In the genomic region with DNA sequence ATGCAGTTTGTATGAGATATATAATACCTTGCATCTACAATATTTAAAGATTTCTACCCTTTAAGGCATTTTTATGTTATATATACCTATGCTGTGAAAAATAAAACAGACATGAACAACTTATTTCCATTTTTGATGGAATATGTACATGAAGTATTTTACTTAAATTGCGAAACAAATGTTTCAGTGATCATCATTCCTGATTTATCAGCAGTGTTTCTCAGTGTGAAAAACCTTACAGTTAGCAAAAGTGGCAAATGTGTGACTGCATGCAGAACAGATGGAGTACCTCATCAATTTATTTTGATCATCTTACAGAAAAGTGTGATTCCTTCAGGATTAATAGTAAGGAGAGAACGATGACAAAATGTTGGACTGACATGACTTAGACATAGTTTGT, we compare ENCODE assay signal across 26 cellular contexts. TPM values are rescaled to one million over a fixed set of nuclear protein-coding genes. Genes with fewer than 3 reads are reported as not detected.
DNase-seq lines count a peak whose midpoint lies in the region; ATAC-seq, FAIRE-seq and TF ChIP-seq lines count a peak whose summit lies in the region.
"Had no signal": no experiment of that assay in that cellular context is flagged by ENCODE, and none has a peak within 500 bp of the region (broad histone marks: within the 10 kb centered on the region; RNA-seq: fewer than 3 reads in every experiment).

No MANE protein-coding gene starts in this region.

- POLR2A ChIA-PET in K562 (lab: Yijun Ruan, JAX), result no interaction called here

- H3K27ac ChIP-seq in K562 (ENCODE audit: extremely low read depth, low read depth, low read length) (no peak overlapping the region; the same call in 2 of the 3 replicates), testis (no peak overlapping the region)
- H3K27ac ChIP-seq: C4-2B, RWPE1 had no signal

- H3K36me3 ChIP-seq in K562 (ENCODE audit: control insufficient read depth, insufficient read depth, low read length), result no peaks in the 10 kb centered on the region
- H3K36me3 ChIP-seq in testis (ENCODE audit: low read depth, missing control alignments), result no peaks in the 10 kb centered on the region

- no TSS peak for BruUV-seq in K562 (replicated peaks; lab: Mats Ljungman, UMichigan)

- FAIRE-seq in K562 (lab: Jason Lieb, UNC), result no peak
- FAIRE-seq: GM18507, HepG2 had no signal

- no peak overlapping the region for H3K4me3 ChIP-seq in K562
- no peak overlapping the region for H3K4me3 ChIP-seq in fibroblast of the aortic adventitia (ENCODE audit: low read depth, low read length)
- no peak overlapping the region for H3K4me3 ChIP-seq in testis

- TF ChIP-seq CTCF in HFFc6 (IDR thresholded peaks at IDR 0.05) (no peak), K562 (IDR thresholded peaks at IDR 0.05 in 2 of 3, conservative IDR thresholded peaks at IDR 0.05 in 1 of 3; ENCODE audit: insufficient read depth in 2 of 3, low read depth in 1 of 3, low read length in 3 of 3) (no peak), fibroblast of the aortic adventitia (IDR thresholded peaks at IDR 0.05; ENCODE audit: insufficient read depth, low read length) (no peak), testis (IDR thresholded peaks at IDR 0.05) (no peak)

- peak overlapping the region; percentile 55; the same call in 1 of the 2 replicates for H3K27ac Mint-ChIP-seq in HFFc6
- H3K27ac Mint-ChIP-seq: B cell; CD8-positive, alpha-beta memory T cell had no signal

- no peaks in the 10 kb centered on the region for H3K9me1 ChIP-seq in K562 (ENCODE audit: control insufficient read depth, insufficient read depth, low read length)

- CTCF ChIA-PET in K562 (lab: Yijun Ruan, JAX; ENCODE audit: low intra/inter-chr PET ratio), result no interaction called here

- no peak overlapping the region for H3K9ac ChIP-seq in K562 (ENCODE audit: insufficient read depth in 1 of 2, low read depth in 2 of 2, low read length in 2 of 2)

- peaks cover 21% of the 10 kb centered on the region for H3K36me3 Mint-ChIP-seq in HFFc6 (ENCODE audit: low read depth)
- H3K36me3 Mint-ChIP-seq: CD8-positive, alpha-beta memory T cell had no signal

- H3K4me2 ChIP-seq in K562 (ENCODE audit: insufficient read depth, low read length), result no peak overlapping the region

- intact Hi-C loops in K562 (cut with micrococcal nuclease) (no loop called here), testis (cut with DNase I; ENCODE audit: low total_unique reads) (no loop called here)

- in situ Hi-C loops in K562 (cut with MboI), result no loop called here

- no peak for ATAC-seq in K562
- no peak for ATAC-seq in GM18907 (IDR thresholded peaks at IDR 0.05; ENCODE audit: unreplicated experiment)
- ATAC-seq: HepG2, Panc1 had no signal

- peaks cover 44% of the 10 kb centered on the region for H3K79me2 ChIP-seq in K562 (ENCODE audit: control insufficient read depth, insufficient read depth, low read length)

- TF ChIP-seq RAD21 in K562 (CRISPR knock-in tag; conservative IDR thresholded peaks at IDR 0.05 in 1 of 2, IDR thresholded peaks at IDR 0.05 in 1 of 2), result no peak

- DNase-seq in HFFc6 (no peak), K562 (ENCODE audit: extremely low read depth in 1 of 4, low spot score in 3 of 4) (no peak), fibroblast of the aortic adventitia (ENCODE audit: low read depth) (peak; percentile 26), testis (no peak), dedifferentiated amniotic fluid mesenchymal stem cell (ENCODE audit: extremely low spot score) (no peak)
- no peak for DNase-seq in stimulated activated CD4-positive, alpha-beta T cell treated with anti-CD3 and anti-CD28 coated beads, Interleukin-1b, Interleukin-23, amount 100 ng/mL, for 48 hours
- DNase-seq: CD8-positive, alpha-beta memory T cell; DMS153; DND-41; KBM-7; MV-4-11; NCI-H1105; NCI-H2029; NCI-H446 treated with DMSO at 0.1 percent for 48 hours; NCI-H526; NCI-H82; SHP77; T-helper 1 cell had no signal

- H3K27me3 Mint-ChIP-seq in HFFc6 (ENCODE audit: insufficient read depth), result no peaks in the 10 kb centered on the region; the same call in 1 of the 2 replicates
- H3K27me3 Mint-ChIP-seq: B cell; CD8-positive, alpha-beta memory T cell had no signal

- no peaks in the 10 kb centered on the region for H3K27me3 ChIP-seq in K562 (ENCODE audit: control insufficient read depth in 2 of 2, insufficient read depth in 2 of 2, low read length in 2 of 2)
- no peaks in the 10 kb centered on the region for H3K27me3 ChIP-seq in testis

- H3K4me3 Mint-ChIP-seq in HFFc6, result peak overlapping the region; percentile 42; the same call in 1 of the 2 replicates
- H3K4me3 Mint-ChIP-seq: B cell; CD8-positive, alpha-beta memory T cell had no signal

- no peak overlapping the region for H2AFZ ChIP-seq in K562 (ENCODE audit: low read depth, low read length)

- H3K9me3 ChIP-seq in K562 (replicated peaks; ENCODE audit: control insufficient read depth, insufficient read depth, low read depth, low read length) (no peaks in the 10 kb centered on the region), testis (no peaks in the 10 kb centered on the region)

- WGBS in K562 (ENCODE audit: insufficient coverage, low coverage, missing lambda C conversion rate), result 40% methylated on average over 2 of the region's 2 CpGs
- 86 to 93% methylated on average over 2 of the region's 2 CpGs for WGBS in testis, 2 donors

- H3K4me1 ChIP-seq in K562 (replicated peaks in 1 of 2; ENCODE audit: control insufficient read depth in 2 of 2, insufficient read depth in 2 of 2, low read length in 2 of 2), result peaks cover 0 to 22% of the 10 kb centered on the region in 2 experiments; a peak in 2 of 5 replicates
- no peaks in the 10 kb centered on the region for H3K4me1 ChIP-seq in testis

- peaks cover 4% of the 10 kb centered on the region for H3K9me3 Mint-ChIP-seq in HFFc6

- H4K20me1 ChIP-seq in K562 (replicated peaks; ENCODE audit: control insufficient read depth, insufficient read depth, low read length), result no peaks in the 10 kb centered on the region

- no peak for TF ChIP-seq EP300 in K562 (IDR thresholded peaks at IDR 0.05; ENCODE audit: low read length)

- TF ChIP-seq POLR2A in K562 (conservative IDR thresholded peaks at IDR 0.05), result no peak
- TF ChIP-seq POLR2A in testis (IDR thresholded peaks at IDR 0.05), result no peak

- H3K4me1 Mint-ChIP-seq in HFFc6 (ENCODE audit: low read depth), result peaks cover 56% of the 10 kb centered on the region
- H3K4me1 Mint-ChIP-seq: B cell; CD8-positive, alpha-beta memory T cell had no signal

TF ChIP-seq in K562, 482 proteins besides CTCF, POLR2A, EP300 and RAD21:
- no peak for TF ChIP-seq RUNX1 (IDR thresholded peaks at IDR 0.05; ENCODE audit: low read depth)
- TF ChIP-seq CEBPB (tag; IDR thresholded peaks at IDR 0.05), result peak; percentile 51; the same call in 1 of the 2 replicates
- no peak for TF ChIP-seq ZNF143 (CRISPR knock-in tag; IDR thresholded peaks at IDR 0.05)
- TF ChIP-seq ZNF253 (CRISPR knock-in tag; conservative IDR thresholded peaks at IDR 0.05), result no peak
- TF ChIP-seq, protein P1, sequence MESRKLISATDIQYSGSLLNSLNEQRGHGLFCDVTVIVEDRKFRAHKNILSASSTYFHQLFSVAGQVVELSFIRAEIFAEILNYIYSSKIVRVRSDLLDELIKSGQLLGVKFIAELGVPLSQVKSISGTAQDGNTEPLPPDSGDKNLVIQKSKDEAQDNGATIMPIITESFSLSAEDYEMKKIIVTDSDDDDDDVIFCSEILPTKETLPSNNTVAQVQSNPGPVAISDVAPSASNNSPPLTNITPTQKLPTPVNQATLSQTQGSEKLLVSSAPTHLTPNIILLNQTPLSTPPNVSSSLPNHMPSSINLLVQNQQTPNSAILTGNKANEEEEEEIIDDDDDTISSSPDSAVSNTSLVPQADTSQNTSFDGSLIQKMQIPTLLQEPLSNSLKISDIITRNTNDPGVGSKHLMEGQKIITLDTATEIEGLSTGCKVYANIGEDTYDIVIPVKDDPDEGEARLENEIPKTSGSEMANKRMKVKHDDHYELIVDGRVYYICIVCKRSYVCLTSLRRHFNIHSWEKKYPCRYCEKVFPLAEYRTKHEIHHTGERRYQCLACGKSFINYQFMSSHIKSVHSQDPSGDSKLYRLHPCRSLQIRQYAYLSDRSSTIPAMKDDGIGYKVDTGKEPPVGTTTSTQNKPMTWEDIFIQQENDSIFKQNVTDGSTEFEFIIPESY (CRISPR knock-in tag; IDR thresholded peaks at IDR 0.05), result no peak

RNA-seq across cellular contexts. Expression of a gene that starts 43.1 kb away (rescaled TPM):
- 10 to 100 TPM; 53.5 to 74.0 (median 61.2) TPM for total RNA-seq in HFFc6 (2021; fragmentation: NEBNext Ultra II Directional; extraction: Animal tissue kit (Norgen Biotek cat#: 25700))
- total RNA-seq in K562 (2011; cell fraction: chromatin; rRNA removed; ENCODE audit: low replicate concordance), result 1.2 and 4.0 TPM in 2 replicates
- 1.2 and 2.8 TPM in 2 replicates for total RNA-seq in K562 (2011; cell fraction: nucleolus; rRNA removed)
- 1.5 and 2.6 TPM in 2 replicates for total RNA-seq in K562 (2011; cell fraction: nucleoplasm; rRNA removed)
- total RNA-seq in K562 (2014; rRNA removed) (3.3 TPM in 2 replicates), K562 (2014; rRNA removed; fragmentation: Illumina TruSeq; extraction: Trizol) (3.5 and 4.1 TPM in 2 replicates), K562 (2015; rRNA removed; fragmentation: Illumina TruSeq; extraction: Trizol) (3.3 TPM in 2 replicates), K562 (2021) (4.9 and 7.6 TPM in 2 replicates), fibroblast of the aortic adventitia (ENCODE audit: low replicate concordance) (4.4 and 22.1 TPM in 2 replicates), testis (1 to 10 TPM in 1 of 2 donors, under 1 TPM in 1; 0.68 to 1.5 TPM)
- polyA plus RNA-seq in K562 (2011; rRNA removed) (0.16 and 0.61 TPM in 2 replicates), K562 (2014; fragmentation: Illumina TruSeq; extraction: Trizol) (10.1 and 10.4 TPM in 2 replicates), K562 (2014; fragmentation: Nextera tagmentation; extraction: Ambion mirVana) (1 to 10 TPM; 1.8 to 3.1 TPM), K562 (2014; rRNA removed) (5.8 and 7.2 TPM in 2 replicates), testis (ENCODE audit: insufficient read depth, low read depth, low replicate concordance) (3.4 TPM)
- 0.66 TPM in 1 of 2 replicates, not detected in the other for polyA plus RNA-seq in K562 (2011; cell fraction: cytosol; rRNA removed)
- 0.74 TPM in 1 of 2 replicates, not detected in the other for polyA plus RNA-seq in K562 (2011; cell fraction: nucleus; rRNA removed)
- polyA plus RNA-seq in K562 (2012), result 5.6 and 12.1 TPM in 2 replicates
- 1.3 TPM in 1 of 2 replicates, not detected in the other for polyA minus RNA-seq in K562 (2011; rRNA and poly(A)+ RNA removed)
- polyA minus RNA-seq in K562 (2011; cell fraction: cytosol; rRNA and poly(A)+ RNA removed), result not detected in 2 replicates
- 1.1 TPM in 1 of 2 replicates, not detected in the other for polyA minus RNA-seq in K562 (2011; cell fraction: nucleus; rRNA and poly(A)+ RNA removed)
- total RNA-seq: A673; B cell; CD8-positive, alpha-beta memory T cell; HepG2 had no signal
- polyA plus RNA-seq: CD8-positive, alpha-beta memory T cell; HepG2 had no signal
